ENCODE assay signal across 9 cellular contexts in the genomic region with DNA sequence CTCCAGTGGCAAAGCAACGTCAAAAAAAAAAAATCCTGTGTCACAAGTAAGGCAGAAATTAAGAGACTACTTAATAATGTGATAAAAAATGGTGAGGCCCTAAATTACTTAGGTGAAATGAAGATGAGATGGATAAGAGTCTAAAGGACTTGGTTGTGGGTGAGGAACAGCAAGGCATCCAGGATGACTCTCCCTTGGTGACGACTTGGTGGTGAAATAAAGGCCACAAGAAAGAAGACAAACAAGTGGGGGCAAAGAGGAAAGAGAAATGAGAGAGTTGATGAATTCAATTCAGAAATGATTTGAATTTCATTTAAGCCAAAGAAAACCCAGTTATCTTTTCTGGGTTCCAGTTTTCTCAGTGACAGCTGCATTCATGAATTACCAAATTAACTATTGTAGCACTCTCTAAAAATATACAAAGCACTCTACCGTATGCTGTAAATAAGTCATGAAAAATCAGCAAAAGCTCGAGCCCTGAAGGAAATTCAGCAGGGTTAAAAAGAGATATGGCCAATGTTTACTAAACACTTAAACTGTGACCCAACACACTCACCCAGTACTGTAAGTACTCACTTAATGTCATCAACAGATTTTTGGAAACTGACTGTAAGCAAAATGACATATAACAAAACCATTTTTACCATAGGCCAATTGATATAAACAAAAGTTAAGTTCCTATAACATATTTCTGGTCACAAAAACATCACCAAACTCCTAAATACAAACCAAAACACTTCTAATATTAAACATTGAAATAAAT. TPM values are rescaled to one million over a fixed set of nuclear protein-coding genes. Genes with fewer than 3 reads are reported as not detected.
DNase-seq lines count a peak whose midpoint lies in the region; ATAC-seq and TF ChIP-seq lines count a peak whose summit lies in the region.
"Had no signal": no experiment of that assay in that cellular context is flagged by ENCODE, and none has a peak within 500 bp of the region (broad histone marks: within the 10 kb centered on the region; RNA-seq: fewer than 3 reads in every experiment).

No MANE protein-coding gene starts in this region.

- H3K4me1 Mint-ChIP-seq in CD8-positive, alpha-beta memory T cell, result peaks cover 29 to 54% (median 44%) of the 10 kb centered on the region in 3 donors
- peaks cover 40% of the 10 kb centered on the region for H3K4me1 Mint-ChIP-seq in activated naive CD8-positive, alpha-beta T cell treated with anti-CD3 and anti-CD28 coated beads, Interleukin-2, amount 50 U/mL, for 24 hours
- peaks cover 14 to 23% (median 22%) of the 10 kb centered on the region in 3 donors for H3K4me1 Mint-ChIP-seq in naive B cell

- no peaks in the 10 kb centered on the region for H3K9me3 Mint-ChIP-seq in CD8-positive, alpha-beta memory T cell
- no peaks in the 10 kb centered on the region for H3K9me3 Mint-ChIP-seq in activated naive CD8-positive, alpha-beta T cell treated with anti-CD3 and anti-CD28 coated beads, Interleukin-2, amount 50 U/mL, for 24 hours
- peaks cover 0 to 13% (median 7%) of the 10 kb centered on the region in 7 donors for H3K9me3 Mint-ChIP-seq in naive B cell

- H3K36me3 ChIP-seq in CD8-positive, alpha-beta memory T cell (ENCODE audit: insufficient read depth, low read length), result peaks cover 6% of the 10 kb centered on the region

- no peaks in the 10 kb centered on the region for H3K27me3 Mint-ChIP-seq in CD8-positive, alpha-beta memory T cell
- H3K27me3 Mint-ChIP-seq in activated naive CD8-positive, alpha-beta T cell treated with anti-CD3 and anti-CD28 coated beads, Interleukin-2, amount 50 U/mL, for 24 hours, result no peaks in the 10 kb centered on the region
- H3K27me3 Mint-ChIP-seq in naive B cell, result no peaks in the 10 kb centered on the region

- no peaks in the 10 kb centered on the region for H3K27me3 ChIP-seq in CD8-positive, alpha-beta memory T cell (ENCODE audit: insufficient read depth, low read length, poor library complexity, severe bottlenecking)

- POLR2A ChIA-PET in CD8-positive, alpha-beta memory T cell (lab: Charles Lee), result interaction anchor here (1.9 kb wide), 1 partner anchor 274 kb away, joined by 4 read pairs; no protein-coding TSS in a partner anchor

- peaks cover 1 to 25% (median 6%) of the 10 kb centered on the region in 3 donors for H3K36me3 Mint-ChIP-seq in CD8-positive, alpha-beta memory T cell
- peaks cover 49% of the 10 kb centered on the region for H3K36me3 Mint-ChIP-seq in activated naive CD8-positive, alpha-beta T cell treated with anti-CD3 and anti-CD28 coated beads, Interleukin-2, amount 50 U/mL, for 24 hours (ENCODE audit: low read depth)
- H3K36me3 Mint-ChIP-seq in naive B cell, result peaks cover 2 to 3% of the 10 kb centered on the region in 2 donors

- peak overlapping the region; percentile 84 to 93 (median 90) for H3K4me3 Mint-ChIP-seq in CD8-positive, alpha-beta memory T cell
- H3K4me3 Mint-ChIP-seq in activated naive CD8-positive, alpha-beta T cell treated with anti-CD3 and anti-CD28 coated beads, Interleukin-2, amount 50 U/mL, for 24 hours, result peak overlapping the region; percentile 89
- H3K4me3 Mint-ChIP-seq in naive B cell, result peak overlapping the region; percentile 88 to 96 (median 92)

- no peak for TF ChIP-seq CTCF in GM10266 (IDR thresholded peaks at IDR 0.05; ENCODE audit: control insufficient read depth, insufficient read depth, low read depth, missing control alignments)

- no peaks in the 10 kb centered on the region for H3K9me3 ChIP-seq in CD8-positive, alpha-beta memory T cell (ENCODE audit: low read length)

- peak overlapping the region; percentile 87 for H3K27ac ChIP-seq in CD8-positive, alpha-beta memory T cell (ENCODE audit: low read depth, low read length)

- H3K27ac Mint-ChIP-seq in CD8-positive, alpha-beta memory T cell, result peak overlapping the region; percentile 67 to 98 (median 92)
- peak overlapping the region; percentile 94 for H3K27ac Mint-ChIP-seq in activated naive CD8-positive, alpha-beta T cell treated with anti-CD3 and anti-CD28 coated beads, Interleukin-2, amount 50 U/mL, for 24 hours
- peak overlapping the region; percentile 24 to 96 (median 70) for H3K27ac Mint-ChIP-seq in naive B cell

- ATAC-seq in activated naive CD8-positive, alpha-beta T cell treated with anti-CD3 and anti-CD28 coated beads, Interleukin-2, amount 50 U/mL, for 24 hours, result no peak
- ATAC-seq in naive B cell (ENCODE audit: low read depth in 2 of 2), result no peak
- no peak for ATAC-seq in HG02973 (IDR thresholded peaks at IDR 0.05; ENCODE audit: unreplicated experiment)

- H3K4me1 ChIP-seq in CD8-positive, alpha-beta memory T cell (ENCODE audit: insufficient read depth, low read length), result peaks cover 18% of the 10 kb centered on the region

- DNase-seq in CD8-positive, alpha-beta memory T cell, result no peak
- DNase-seq in Jurkat, Clone E6-1 (ENCODE audit: low read depth, low spot score), result peak; percentile 55
- no peak for DNase-seq in activated naive CD8-positive, alpha-beta T cell treated with anti-CD3 and anti-CD28 coated beads, Interleukin-2, amount 50 U/mL, for 24 hours
- DNase-seq in naive B cell (no peak), GM10266 (ENCODE audit: extremely low spot score) (no peak), NCI-H510A (lab: John Stamatoyannopoulos, UW) (no peak), NCI-H2171 (lab: John Stamatoyannopoulos, UW) (no peak)
- DNase-seq: NCI-H1092 treated with DMSO at 0.1 percent for 48 hours had no signal

- H3K4me3 ChIP-seq in CD8-positive, alpha-beta memory T cell (ENCODE audit: low read length), result no peak overlapping the region
- peak overlapping the region; percentile 87 for H3K4me3 ChIP-seq in Jurkat, Clone E6-1 (ENCODE audit: low read length)

- CTCF ChIA-PET in CD8-positive, alpha-beta memory T cell (lab: Charles Lee), result interaction anchor here (1.6 to 3.3 kb wide), 3 partner anchors 16 to 503 kb away, joined by 3 to 17 read pairs (median 12); a partner anchor contains a TSS

RNA-seq across cellular contexts. Expression of a gene that starts 1.4 kb away (rescaled TPM):
- 10 to 100 TPM; 46.0 to 50.5 TPM for total RNA-seq in CD8-positive, alpha-beta memory T cell
- 16.6 TPM for polyA plus RNA-seq in CD8-positive, alpha-beta memory T cell
- 18.2 TPM for polyA plus RNA-seq in Jurkat, Clone E6-1 (2012; ENCODE audit: insufficient read depth, insufficient read length)
- 10 to 100 TPM; 25.9 to 70.3 (median 54.4) TPM for polyA plus RNA-seq in naive B cell (ENCODE audit: low read depth in 6 of 6)

RNA-seq across cellular contexts. Expression of a gene that starts 1.6 kb away (rescaled TPM):
- 10 to 100 TPM; 19.3 to 19.8 TPM for total RNA-seq in CD8-positive, alpha-beta memory T cell
- 11.6 TPM for polyA plus RNA-seq in CD8-positive, alpha-beta memory T cell
- 10.4 TPM for polyA plus RNA-seq in Jurkat, Clone E6-1 (2012; ENCODE audit: insufficient read depth, insufficient read length)
- 10 to 100 TPM; 13.4 to 20.1 (median 17.0) TPM for polyA plus RNA-seq in naive B cell (ENCODE audit: low read depth in 6 of 6)
